13 cellular contexts compared by ENCODE assay signal in genomic region chr4:42570221-42570620, GRCh38.
DNase-seq lines count a peak whose midpoint lies in the region; ATAC-seq and TF ChIP-seq lines count a peak whose summit lies in the region.
"Had no signal": no experiment of that assay in that cellular context is flagged by ENCODE, and none has a peak within 500 bp of the region (broad histone marks: within the 10 kb centered on the region; RNA-seq: fewer than 3 reads in every experiment).

No MANE protein-coding gene starts in this region.

- no peak for TF ChIP-seq CTCF in lower lobe of right lung (IDR thresholded peaks at IDR 0.05)

- in situ Hi-C loops in ACHN (cut with HindIII; ENCODE audit: low pct_ligation_motif_present, low pct_unique_long_range_greater_than_20kb, low sequenced_read_pairs) = no loop called here

- TF ChIP-seq POLR2A in GM18505 (IDR thresholded peaks at IDR 0.05; ENCODE audit: borderline replicate concordance, extremely low read depth, insufficient read depth, insufficient read length) = no peak

- peaks cover under 1% of the 10 kb centered on the region for H3K36me3 ChIP-seq in lower lobe of right lung
- H3K36me3 ChIP-seq: colonic mucosa had no signal

- H3K27me3 ChIP-seq in lower lobe of right lung (ENCODE audit: low read depth) = no peaks in the 10 kb centered on the region
- H3K27me3 ChIP-seq: colonic mucosa had no signal

- H3K4me1 ChIP-seq in lower lobe of right lung = peaks cover 10% of the 10 kb centered on the region
- H3K4me1 ChIP-seq: colonic mucosa had no signal

- H3K4me3 ChIP-seq in lower lobe of right lung = no peak overlapping the region
- H3K4me3 ChIP-seq: colonic mucosa had no signal

- no peak overlapping the region for H3K27ac ChIP-seq in lower lobe of right lung
- H3K27ac ChIP-seq: 22Rv1, colonic mucosa had no signal

- no peaks in the 10 kb centered on the region for H3K9me3 ChIP-seq in lower lobe of right lung
- H3K9me3 ChIP-seq: colonic mucosa had no signal

- DNase-seq in DMS 273 (lab: John Stamatoyannopoulos, UW; ENCODE audit: unreplicated experiment) (peak; percentile 10), DMS 273 treated with DMSO at 0.1 percent for 48 hours (lab: John Stamatoyannopoulos, UW) (no peak), cerebellar cortex (ENCODE audit: low spot score) (peak; percentile 98), lower lobe of right lung (peak; percentile 66), superior temporal gyrus (ENCODE audit: extremely low spot score) (peak; percentile 91), ACHN (no peak)
- DNase-seq in stimulated activated CD4-positive, alpha-beta T cell treated with anti-CD3 and anti-CD28 coated beads, Interleukin-2, amount 100 ng/mL, for 48 hours = no peak
- DNase-seq: activated T-cell treated with anti-CD3 and anti-CD28 coated beads, Interleukin-2, amount 50 U/mL, for 72 hours; colonic mucosa had no signal

- ATAC-seq in lower lobe of right lung (peak; percentile 86 to 89), GM18505 (IDR thresholded peaks at IDR 0.05; ENCODE audit: unreplicated experiment) (no peak)
- ATAC-seq: activated T-cell treated with anti-CD3 and anti-CD28 coated beads, Interleukin-2, amount 50 U/mL, for 72 hours; HepG2; Panc1 had no signal

- intact Hi-C loops in lower lobe of right lung (cut with DNase I) = no loop called here

Comparison
In these comparisons a context has a peak if more than half of its experiments do, and no peak if none do; other contexts are left out.
1. DNase-seq: peak in DMS 273 (single experiment), cerebellar cortex (single experiment), lower lobe of right lung (single experiment) and superior temporal gyrus (single experiment); none in DMS 273 treated with DMSO at 0.1 percent for 48 hours (single experiment), stimulated activated CD4-positive, alpha-beta T cell treated with anti-CD3 and anti-CD28 coated beads, Interleukin-2, amount 100 ng/mL, for 48 hours (0 of 2) and ACHN (single experiment).